In the genomic region with DNA sequence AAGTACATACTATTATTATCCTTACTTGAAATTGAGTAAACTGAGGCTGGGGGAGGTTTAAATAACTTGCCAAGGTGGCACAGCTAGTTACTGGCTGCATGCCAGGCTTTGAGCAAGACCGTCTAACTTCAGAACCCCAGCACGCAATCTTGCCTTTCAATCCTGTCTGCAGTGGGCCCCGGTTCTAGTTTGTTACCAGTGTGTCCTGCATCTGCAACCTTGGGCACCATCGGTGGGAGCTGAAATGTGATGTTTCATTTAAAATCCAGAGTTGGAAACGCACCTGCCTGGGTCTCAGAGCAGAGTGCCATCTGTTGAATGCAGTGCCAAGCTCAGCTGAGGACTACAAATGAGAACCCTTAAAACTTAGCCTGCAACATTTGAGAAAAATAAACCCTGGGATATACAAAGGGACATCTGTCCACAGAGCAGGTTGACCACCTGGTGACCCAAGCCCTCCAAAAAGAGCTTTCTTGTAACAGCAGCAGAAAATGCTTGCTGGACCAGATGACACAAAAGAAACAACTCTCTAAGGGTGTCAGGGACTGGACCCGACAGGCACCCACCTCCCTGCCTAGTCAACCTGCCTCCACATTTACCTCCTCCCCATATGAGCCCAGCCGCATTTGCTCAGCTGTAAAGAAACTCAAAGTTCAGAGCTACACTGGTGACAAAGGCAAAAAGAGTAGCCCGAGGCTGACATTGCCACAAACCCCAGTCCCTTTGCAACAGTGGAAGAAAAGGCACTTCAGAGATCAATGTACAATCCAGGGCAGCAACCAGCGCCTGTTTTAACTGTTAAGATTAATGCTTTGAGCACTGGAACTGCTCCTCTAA, we compare ENCODE assay signal across 10 cellular contexts. TPM values are rescaled to one million over a fixed set of nuclear protein-coding genes. Genes with fewer than 3 reads are reported as not detected.
A peak's percentile ranks its signal among the peaks of the same experiment; 100 is the strongest.
DNase-seq lines count a peak whose midpoint lies in the region; ATAC-seq, FAIRE-seq and TF ChIP-seq lines count a peak whose summit lies in the region.
"Had no signal": no experiment of that assay in that cellular context is flagged by ENCODE, and none has a peak within 500 bp of the region (broad histone marks: within the 10 kb centered on the region; RNA-seq: fewer than 3 reads in every experiment).

No MANE protein-coding gene starts in this region.

- peaks cover 70% of the 10 kb centered on the region for H3K27me3 Mint-ChIP-seq in activated CD8-positive, alpha-beta T cell treated with anti-CD3 and anti-CD28 coated beads, Interleukin-2, amount 10 ng/mL, durations not matched to agents 7 days and 5 days (ENCODE audit: low read depth)
- H3K27me3 Mint-ChIP-seq in stimulated activated naive CD8-positive, alpha-beta T cell treated with anti-CD3 and anti-CD28 coated beads, Interleukin-15, amount 100 ng/mL, for 72 hours, result peaks cover 70% of the 10 kb centered on the region

- WGBS in HepG2 (ENCODE audit: low lambda C conversion rate), result 2% methylated on average over 8 of the region's 9 CpGs

- no peaks in the 10 kb centered on the region for H3K36me3 Mint-ChIP-seq in activated CD8-positive, alpha-beta T cell treated with anti-CD3 and anti-CD28 coated beads, Interleukin-2, amount 10 ng/mL, durations not matched to agents 7 days and 5 days (ENCODE audit: low read depth)

- H3K27me3 ChIP-seq in HepG2 (ENCODE audit: control insufficient read depth in 1 of 2, insufficient read depth in 2 of 2, low read length in 2 of 2), result no peaks in the 10 kb centered on the region; a peak in 1 of 5 replicates

- H3K27ac ChIP-seq in HepG2 (ENCODE audit: extremely low read length, insufficient read depth, low read length), result peak overlapping the region; percentile 68

- no peak for ATAC-seq in activated CD8-positive, alpha-beta T cell treated with anti-CD3 and anti-CD28 coated beads, Interleukin-2, amount 10 ng/mL, durations not matched to agents 7 days and 5 days
- ATAC-seq in HepG2, result peak; percentile 73
- ATAC-seq in stimulated activated naive CD8-positive, alpha-beta T cell treated with anti-CD3 and anti-CD28 coated beads, Interleukin-15, amount 100 ng/mL, for 72 hours, result no peak

- POLR2A ChIA-PET in activated CD8-positive, alpha-beta T cell treated with anti-CD3 and anti-CD28 coated beads, Interleukin-2, amount 10 ng/mL, durations not matched to agents 7 days and 5 days (lab: Charles Lee), result no interaction called here
- POLR2A ChIA-PET in HepG2 (lab: Yijun Ruan, JAX), result interaction anchor here (0.7 to 6.8 kb wide), 16 partner anchors 10 to 193 kb away, joined by 3 to 107 read pairs (median 6); no protein-coding TSS in a partner anchor

- H4K20me1 ChIP-seq in HepG2 (ENCODE audit: insufficient read depth, low read length), result peaks cover 32% of the 10 kb centered on the region

- H3K36me3 ChIP-seq in HepG2 (replicated peaks in 1 of 2; ENCODE audit: control insufficient read depth in 1 of 2, insufficient read depth in 2 of 2, low read length in 2 of 2), result peaks cover 10 to 36% of the 10 kb centered on the region in 2 experiments

- DNase-seq in NCI-H1092 treated with DMSO at 0.1 percent for 48 hours (lab: John Stamatoyannopoulos, UW), result peak; percentile 44
- DNase-seq in NCI-H1092 (lab: John Stamatoyannopoulos, UW), result no peak
- no peak for DNase-seq in activated CD8-positive, alpha-beta T cell treated with anti-CD3 and anti-CD28 coated beads, Interleukin-2, amount 10 ng/mL, durations not matched to agents 7 days and 5 days
- DNase-seq in HepG2 (ENCODE audit: low spot score), result peak; percentile 90
- DNase-seq in stimulated activated naive CD8-positive, alpha-beta T cell treated with anti-CD3 and anti-CD28 coated beads, Interleukin-15, amount 100 ng/mL, for 72 hours, result no peak
- DNase-seq in NCI-H2029 treated with DMSO at 0.1 percent for 48 hours (lab: John Stamatoyannopoulos, UW), result no peak
- DNase-seq in OCI-M2 (lab: John Stamatoyannopoulos, UW; ENCODE audit: unreplicated experiment), result no peak
- DNase-seq in NOMO-1 treated with DMSO at 0.1 percent for 48 hours (lab: John Stamatoyannopoulos, UW; ENCODE audit: unreplicated experiment), result no peak
- DNase-seq: NCI-H1930 had no signal

- peak; percentile 9; the same call in 1 of the 2 replicates for TF ChIP-seq RAD21 in HepG2 (CRISPR knock-in tag; IDR thresholded peaks at IDR 0.05)

- TF ChIP-seq POLR2A in HepG2 (IDR thresholded peaks at IDR 0.05; ENCODE audit: insufficient read depth in 1 of 2, low read depth in 2 of 2, low read length in 2 of 2), result peak in 1 of 2 experiments; percentile 58; a peak in 2 of 4 replicates

- peak overlapping the region; percentile 87 to 93 (median 92) for H3K4me3 ChIP-seq in HepG2 (replicated peaks in 1 of 3; ENCODE audit: insufficient read depth in 1 of 3, low read depth in 2 of 3, low read length in 3 of 3)

- peaks cover 8% of the 10 kb centered on the region for H3K4me1 Mint-ChIP-seq in activated CD8-positive, alpha-beta T cell treated with anti-CD3 and anti-CD28 coated beads, Interleukin-2, amount 10 ng/mL, durations not matched to agents 7 days and 5 days (ENCODE audit: low read depth)
- H3K4me1 Mint-ChIP-seq in stimulated activated naive CD8-positive, alpha-beta T cell treated with anti-CD3 and anti-CD28 coated beads, Interleukin-15, amount 100 ng/mL, for 72 hours, result peaks cover 21% of the 10 kb centered on the region

- TF ChIP-seq CTCF in HepG2 (CRISPR knock-in tag; IDR thresholded peaks at IDR 0.05), result no peak

- H3K4me1 ChIP-seq in HepG2 (ENCODE audit: insufficient read depth, low read length), result peaks cover 72% of the 10 kb centered on the region

- intact Hi-C loops in HepG2 (cut with micrococcal nuclease; ENCODE audit: unreplicated experiment), result loop anchor here (1.0 to 5.0 kb wide), 3 partner anchors 36 to 72 kb away; no protein-coding TSS in a partner anchor

- H3K27ac Mint-ChIP-seq in activated CD8-positive, alpha-beta T cell treated with anti-CD3 and anti-CD28 coated beads, Interleukin-2, amount 10 ng/mL, durations not matched to agents 7 days and 5 days, result no peak overlapping the region
- no peak overlapping the region for H3K27ac Mint-ChIP-seq in stimulated activated naive CD8-positive, alpha-beta T cell treated with anti-CD3 and anti-CD28 coated beads, Interleukin-15, amount 100 ng/mL, for 72 hours

- peaks cover 63% of the 10 kb centered on the region for H3K79me2 ChIP-seq in HepG2 (ENCODE audit: insufficient read depth, low read length)

- H3K9me3 ChIP-seq in HepG2 (ENCODE audit: low read length), result no peaks in the 10 kb centered on the region

- TF ChIP-seq EP300 in HepG2 (IDR thresholded peaks at IDR 0.05; ENCODE audit: low read depth in 2 of 2, low read length in 2 of 2), result no peak
- TF ChIP-seq EP300 in HepG2 (CRISPR knock-in tag; IDR thresholded peaks at IDR 0.05; ENCODE audit: borderline replicate concordance), result no peak

- H3K4me3 Mint-ChIP-seq in activated CD8-positive, alpha-beta T cell treated with anti-CD3 and anti-CD28 coated beads, Interleukin-2, amount 10 ng/mL, durations not matched to agents 7 days and 5 days, result peak overlapping the region; percentile 56
- peak overlapping the region; percentile 79 to 87 for H3K4me3 Mint-ChIP-seq in stimulated activated naive CD8-positive, alpha-beta T cell treated with anti-CD3 and anti-CD28 coated beads, Interleukin-15, amount 100 ng/mL, for 72 hours

- CTCF ChIA-PET in activated CD8-positive, alpha-beta T cell treated with anti-CD3 and anti-CD28 coated beads, Interleukin-2, amount 10 ng/mL, durations not matched to agents 7 days and 5 days (lab: Charles Lee), result interaction anchor here (1.0 to 8.9 kb wide), 5 partner anchors 10 to 268 kb away, joined by 3 to 91 read pairs (median 3); a partner anchor contains a TSS
- CTCF ChIA-PET in HepG2 (lab: Yijun Ruan, JAX; ENCODE audit: low intra/inter-chr PET ratio, low total read pairs), result no interaction called here

- H2AFZ ChIP-seq in HepG2 (ENCODE audit: low read length), result no peak overlapping the region

- in situ Hi-C loops in HepG2 (cut with HindIII; ENCODE audit: extremely low pct_ligation_motif_present, low pct_unique_long_range_greater_than_20kb), result no loop called here

- peak overlapping the region; percentile 74 for H3K9ac ChIP-seq in HepG2 (ENCODE audit: insufficient read depth, low read depth, low read length)

- FAIRE-seq in HepG2 (lab: Jason Lieb, UNC), result peak; percentile 91
- FAIRE-seq: A204.1 had no signal

- no TSS peak for BruUV-seq in HepG2 (replicated peaks; lab: Mats Ljungman, UMichigan)

- no peaks in the 10 kb centered on the region for H3K9me3 Mint-ChIP-seq in activated CD8-positive, alpha-beta T cell treated with anti-CD3 and anti-CD28 coated beads, Interleukin-2, amount 10 ng/mL, durations not matched to agents 7 days and 5 days (ENCODE audit: insufficient read depth)
- H3K9me3 Mint-ChIP-seq in stimulated activated naive CD8-positive, alpha-beta T cell treated with anti-CD3 and anti-CD28 coated beads, Interleukin-15, amount 100 ng/mL, for 72 hours, result no peaks in the 10 kb centered on the region

- H3K4me2 ChIP-seq in HepG2 (ENCODE audit: low read depth, low read length), result peak overlapping the region; percentile 94

RNA-seq across cellular contexts. Expression of a gene that starts 1.7 kb away (rescaled TPM):
- total RNA-seq in activated CD8-positive, alpha-beta T cell treated with anti-CD3 and anti-CD28 coated beads, Interleukin-2, amount 10 ng/mL, durations not matched to agents 7 days and 5 days, result 1 to 10 TPM; 8.5 to 9.4 TPM
- 11.3 and 11.9 TPM in 2 replicates for total RNA-seq in HepG2 (2016; rRNA removed; fragmentation: Illumina TruSeq; extraction: Trizol)
- total RNA-seq in HepG2 (2016; cell fraction: cytosol; rRNA removed; fragmentation: Illumina TruSeq; extraction: Trizol; ENCODE audit: low read depth), result 4.0 and 4.5 TPM in 2 replicates
- total RNA-seq in HepG2 (2016; cell fraction: insoluble cytoplasmic fraction; rRNA removed; fragmentation: Illumina TruSeq; extraction: Trizol), result 9.8 and 11.8 TPM in 2 replicates
- total RNA-seq in HepG2 (2016; cell fraction: membrane; rRNA removed; fragmentation: Illumina TruSeq; extraction: Trizol), result 5.9 and 6.1 TPM in 2 replicates
- 16.3 and 19.2 TPM in 2 replicates for total RNA-seq in HepG2 (2016; cell fraction: nucleus; rRNA removed; fragmentation: Illumina TruSeq; extraction: Trizol)
- 11.1 and 12.3 TPM in 2 replicates for polyA plus RNA-seq in HepG2 (2011; rRNA removed)
- 6.6 and 7.4 TPM in 2 replicates for polyA plus RNA-seq in HepG2 (2011; cell fraction: cytosol; rRNA removed)
- polyA plus RNA-seq in HepG2 (2011; cell fraction: nucleus; rRNA removed), result 57.1 and 64.0 TPM in 2 replicates
- polyA plus RNA-seq in HepG2 (2012), result 17.1 and 19.3 TPM in 2 replicates
- 0.71 and 0.86 TPM in 2 replicates for polyA plus RNA-seq in HepG2 (2016; cell fraction: cytosol; fragmentation: Illumina TruSeq; extraction: Trizol; ENCODE audit: low read depth)
- polyA plus RNA-seq in HepG2 (2016; cell fraction: insoluble cytoplasmic fraction; fragmentation: Illumina TruSeq; extraction: Trizol; ENCODE audit: low read depth), result 12.9 and 16.7 TPM in 2 replicates
- polyA plus RNA-seq in HepG2 (2016; cell fraction: membrane; fragmentation: Illumina TruSeq; extraction: Trizol; ENCODE audit: low read depth), result 3.4 and 3.5 TPM in 2 replicates
- 64.6 and 72.1 TPM in 2 replicates for polyA plus RNA-seq in HepG2 (2016; cell fraction: nucleus; fragmentation: Illumina TruSeq; extraction: Trizol; ENCODE audit: insufficient read depth, low read depth)
- 15.4 and 19.2 TPM in 2 replicates for polyA minus RNA-seq in HepG2 (2011; rRNA and poly(A)+ RNA removed; ENCODE audit: low replicate concordance)
- polyA minus RNA-seq in HepG2 (2011; cell fraction: cytosol; rRNA and poly(A)+ RNA removed), result 13.5 and 14.3 TPM in 2 replicates
- 19.7 and 22.9 TPM in 2 replicates for polyA minus RNA-seq in HepG2 (2011; cell fraction: nucleus; rRNA and poly(A)+ RNA removed)

Comparison
In these comparisons a context has a peak if more than half of its experiments do, and no peak if none do; other contexts are left out.
1. DNase-seq: peak in NCI-H1092 treated with DMSO at 0.1 percent for 48 hours (single experiment) and HepG2 (single experiment); none in NCI-H1092 (single experiment), activated CD8-positive, alpha-beta T cell treated with anti-CD3 and anti-CD28 coated beads, Interleukin-2, amount 10 ng/mL, durations not matched to agents 7 days and 5 days (single experiment), stimulated activated naive CD8-positive, alpha-beta T cell treated with anti-CD3 and anti-CD28 coated beads, Interleukin-15, amount 100 ng/mL, for 72 hours (0 of 2), NCI-H2029 treated with DMSO at 0.1 percent for 48 hours (single experiment), OCI-M2 (single experiment) and NOMO-1 treated with DMSO at 0.1 percent for 48 hours (single experiment).